1 cellular context compared by ENCODE assay signal in genomic region chr6:20117474-20117873, GRCh38.
TF ChIP-seq lines count a peak whose summit lies in the region.

No MANE protein-coding gene starts in this region.

TF ChIP-seq in A549, 52 proteins besides CTCF, POLR2A, EP300 and RAD21 (continued from another document):
- TF ChIP-seq, protein P1, sequence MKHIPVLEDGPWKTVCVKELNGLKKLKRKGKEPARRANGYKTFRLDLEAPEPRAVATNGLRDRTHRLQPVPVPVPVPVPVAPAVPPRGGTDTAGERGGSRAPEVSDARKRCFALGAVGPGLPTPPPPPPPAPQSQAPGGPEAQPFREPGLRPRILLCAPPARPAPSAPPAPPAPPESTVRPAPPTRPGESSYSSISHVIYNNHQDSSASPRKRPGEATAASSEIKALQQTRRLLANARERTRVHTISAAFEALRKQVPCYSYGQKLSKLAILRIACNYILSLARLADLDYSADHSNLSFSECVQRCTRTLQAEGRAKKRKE (CRISPR knock-in tag; IDR thresholded peaks at IDR 0.05; ENCODE audit: low read depth): no peak
- no peak for TF ChIP-seq GATA3 (IDR thresholded peaks at IDR 0.05; ENCODE audit: borderline replicate concordance)
- no peak for TF ChIP-seq EHF (CRISPR knock-in tag; IDR thresholded peaks at IDR 0.05)
- no peak for TF ChIP-seq CBX8 (IDR thresholded peaks at IDR 0.05)
